Comparison of ENCODE assay signal across 8 cellular contexts in genomic region chr13:49652691-49653305, GRCh38. TPM values are rescaled to one million over a fixed set of nuclear protein-coding genes. Genes with fewer than 3 reads are reported as not detected.
A peak's percentile ranks its signal among the peaks of the same experiment; 100 is the strongest.
DNase-seq lines count a peak whose midpoint lies in the region; ATAC-seq and TF ChIP-seq lines count a peak whose summit lies in the region.

No MANE protein-coding gene starts in this region.

- no peaks in the 10 kb centered on the region for H3K36me3 ChIP-seq in hepatocyte (replicated peaks; ENCODE audit: insufficient read depth, low read depth)
- no peaks in the 10 kb centered on the region for H3K36me3 ChIP-seq in thoracic aorta

- 57% methylated on average over 11 of the region's 11 CpGs for WGBS in hepatocyte (ENCODE audit: low lambda C conversion rate, missing lambda C conversion rate)

- no peak overlapping the region for H2AFZ ChIP-seq in hepatocyte

- peak; percentile 65 for DNase-seq in AG08395 (ENCODE audit: low spot score)
- DNase-seq in NCI-H1417 treated with DMSO at 0.1 percent for 48 hours (lab: John Stamatoyannopoulos, UW): peak; percentile 5
- DNase-seq in activated CD4-positive, alpha-beta memory T cell treated with anti-CD3 and anti-CD28 coated beads, Interleukin-2, amount 10 ng/mL, durations not matched to agents 7 days and 5 days: peak; percentile 32
- peak; percentile 49 for DNase-seq in hepatocyte (ENCODE audit: low spot score)
- no peak for DNase-seq in thoracic aorta (ENCODE audit: low spot score)

- H3K79me2 ChIP-seq in hepatocyte: no peaks in the 10 kb centered on the region

- H3K27ac ChIP-seq in hepatocyte: no peak overlapping the region
- no peak overlapping the region for H3K27ac ChIP-seq in thoracic aorta

- POLR2A ChIA-PET in activated CD4-positive, alpha-beta memory T cell treated with anti-CD3 and anti-CD28 coated beads, Interleukin-2, amount 10 ng/mL, durations not matched to agents 7 days and 5 days (lab: Charles Lee): no interaction called here

- H3K4me1 Mint-ChIP-seq in activated CD4-positive, alpha-beta memory T cell treated with anti-CD3 and anti-CD28 coated beads, Interleukin-2, amount 10 ng/mL, durations not matched to agents 7 days and 5 days: no peaks in the 10 kb centered on the region

- H3K27me3 Mint-ChIP-seq in activated CD4-positive, alpha-beta memory T cell treated with anti-CD3 and anti-CD28 coated beads, Interleukin-2, amount 10 ng/mL, durations not matched to agents 7 days and 5 days: no peaks in the 10 kb centered on the region

- no peaks in the 10 kb centered on the region for H3K9me3 Mint-ChIP-seq in activated CD4-positive, alpha-beta memory T cell treated with anti-CD3 and anti-CD28 coated beads, Interleukin-2, amount 10 ng/mL, durations not matched to agents 7 days and 5 days

- peaks cover 1% of the 10 kb centered on the region for H3K36me3 Mint-ChIP-seq in activated CD4-positive, alpha-beta memory T cell treated with anti-CD3 and anti-CD28 coated beads, Interleukin-2, amount 10 ng/mL, durations not matched to agents 7 days and 5 days (ENCODE audit: low read depth)

- no peaks in the 10 kb centered on the region for H3K4me1 ChIP-seq in hepatocyte (ENCODE audit: insufficient read depth)
- no peaks in the 10 kb centered on the region for H3K4me1 ChIP-seq in thoracic aorta (ENCODE audit: control insufficient read depth in 1 of 2, low read depth in 2 of 2)

- CTCF ChIA-PET in activated CD4-positive, alpha-beta memory T cell treated with anti-CD3 and anti-CD28 coated beads, Interleukin-2, amount 10 ng/mL, durations not matched to agents 7 days and 5 days (lab: Charles Lee): no interaction called here

- TF ChIP-seq CTCF in GM12874 (IDR thresholded peaks at IDR 0.05; ENCODE audit: insufficient read depth, low read depth, low read length) (peak; percentile 31; the same call in 1 of the 2 replicates), hepatocyte (IDR thresholded peaks at IDR 0.05; ENCODE audit: poor library complexity) (peak; percentile 48), thoracic aorta (IDR thresholded peaks at IDR 0.05) (peak; percentile 34)

- no peak overlapping the region for H3K4me2 ChIP-seq in hepatocyte

- H3K27me3 ChIP-seq in hepatocyte (no peaks in the 10 kb centered on the region), thoracic aorta (replicated peaks; ENCODE audit: insufficient read depth) (no peaks in the 10 kb centered on the region)

- no peak overlapping the region for H3K4me3 Mint-ChIP-seq in activated CD4-positive, alpha-beta memory T cell treated with anti-CD3 and anti-CD28 coated beads, Interleukin-2, amount 10 ng/mL, durations not matched to agents 7 days and 5 days

- no peaks in the 10 kb centered on the region for H3K9me2 ChIP-seq in hepatocyte (replicated peaks; ENCODE audit: insufficient read depth)

- no peak overlapping the region for H3K4me3 ChIP-seq in hepatocyte
- no peak overlapping the region for H3K4me3 ChIP-seq in thoracic aorta

- no peak for ATAC-seq in thoracic aorta (ENCODE audit: insufficient number of reproducible peaks, low FRiP score, low read depth)
- no peak for ATAC-seq in HG03196 (IDR thresholded peaks at IDR 0.05; ENCODE audit: unreplicated experiment)
- ATAC-seq in GM19023 (IDR thresholded peaks at IDR 0.05; ENCODE audit: unreplicated experiment): no peak

- no peak overlapping the region for H3K27ac Mint-ChIP-seq in activated CD4-positive, alpha-beta memory T cell treated with anti-CD3 and anti-CD28 coated beads, Interleukin-2, amount 10 ng/mL, durations not matched to agents 7 days and 5 days

- H4K20me1 ChIP-seq in hepatocyte (ENCODE audit: insufficient read depth, poor library complexity, severe bottlenecking): no peaks in the 10 kb centered on the region

- H3K9me3 ChIP-seq in hepatocyte (ENCODE audit: low read depth) (no peaks in the 10 kb centered on the region), thoracic aorta (no peaks in the 10 kb centered on the region)

RNA-seq across cellular contexts. Expression of gene ARL11, which starts 24.5 kb away (rescaled TPM):
- total RNA-seq in activated CD4-positive, alpha-beta memory T cell treated with anti-CD3 and anti-CD28 coated beads, Interleukin-2, amount 10 ng/mL, durations not matched to agents 7 days and 5 days: under 1 TPM; 0.63 to 0.81 TPM
- total RNA-seq in hepatocyte (0.10 TPM in 1 of 2 replicates, not detected in the other), thoracic aorta (1 to 10 TPM; 1.1 to 1.6 TPM)
- 0.22 TPM in 1 of 2 replicates, not detected in the other for polyA plus RNA-seq in hepatocyte

RNA-seq across cellular contexts. Expression of gene EBPL, which starts 38.5 kb away (rescaled TPM):
- 10 to 100 TPM; 27.5 to 28.1 TPM for total RNA-seq in activated CD4-positive, alpha-beta memory T cell treated with anti-CD3 and anti-CD28 coated beads, Interleukin-2, amount 10 ng/mL, durations not matched to agents 7 days and 5 days
- total RNA-seq in hepatocyte: 174 and 180 TPM in 2 replicates
- polyA plus RNA-seq in hepatocyte: 109 and 135 TPM in 2 replicates
- 10 to 100 TPM; 12.2 to 43.9 TPM for total RNA-seq in thoracic aorta
